Comparison of ENCODE assay signal across 19 cellular contexts in the genomic region with DNA sequence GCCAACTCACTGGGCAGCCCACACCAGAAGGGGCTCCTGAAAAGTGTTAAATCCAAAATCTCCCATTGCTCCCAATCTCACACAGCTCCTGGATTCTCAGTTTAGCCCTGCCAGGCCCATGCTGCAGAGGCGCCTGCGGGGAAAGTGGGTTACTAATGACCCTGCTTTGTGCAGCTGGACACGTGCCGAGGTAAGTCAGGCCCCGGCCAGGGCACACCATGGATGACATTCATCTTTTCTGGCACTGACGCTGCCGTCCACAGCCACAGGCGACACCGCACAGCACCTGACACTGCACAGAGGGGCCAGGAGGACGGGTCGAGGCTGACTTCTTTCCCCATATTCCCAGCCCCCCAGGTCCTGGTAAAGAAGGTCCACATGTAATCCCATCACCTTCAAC.
A peak's percentile ranks its signal among the peaks of the same experiment; 100 is the strongest.
DNase-seq lines count a peak whose midpoint lies in the region; ATAC-seq, FAIRE-seq and TF ChIP-seq lines count a peak whose summit lies in the region.
"Had no signal": no experiment of that assay in that cellular context is flagged by ENCODE, and none has a peak within 500 bp of the region (broad histone marks: within the 10 kb centered on the region; RNA-seq: fewer than 3 reads in every experiment).

No MANE protein-coding gene starts in this region.

- TF ChIP-seq POLR2A in upper lobe of left lung (IDR thresholded peaks at IDR 0.05) (no peak), GM12892 (IDR thresholded peaks at IDR 0.05; ENCODE audit: low read depth, low read length) (no peak)

- no peak for TF ChIP-seq EP300 in upper lobe of left lung (IDR thresholded peaks at IDR 0.05)

- 97% methylated on average over 11 of the region's 11 CpGs; no CpG with 5 or more reads in 1 of the 2 donors for WGBS in upper lobe of left lung, 2 donors

- H3K4me3 Mint-ChIP-seq in activated CD4-positive, alpha-beta T cell treated with anti-CD3 and anti-CD28 coated beads, Interleukin-2, amount 10 ng/mL, durations not matched to agents 24 days and 14 days: no peak overlapping the region
- H3K4me3 Mint-ChIP-seq in stimulated activated naive B cell treated with anti-CD40 and anti-IgM and Interleukin-4, amounts not matched to agents 10 μg/mL and 1 μg/mL and 100 μg/mL, for 72 hours: no peak overlapping the region
- H3K4me3 Mint-ChIP-seq: B cell; CD4-positive, alpha-beta T cell had no signal

- intact Hi-C loops in activated CD4-positive, alpha-beta T cell treated with anti-CD3 and anti-CD28 coated beads, Interleukin-2, amount 10 ng/mL, durations not matched to agents 24 days and 14 days (cut with micrococcal nuclease): no loop called here
- intact Hi-C loops in left ventricle myocardium superior (cut with micrococcal nuclease) (no loop called here), lower lobe of right lung (cut with DNase I) (no loop called here)

- H3K27ac ChIP-seq in right atrium auricular region (no peak overlapping the region), lower lobe of right lung (no peak overlapping the region), upper lobe of left lung (no peak overlapping the region)

- TF ChIP-seq CTCF in right atrium auricular region (IDR thresholded peaks at IDR 0.05) (no peak), lower lobe of right lung (IDR thresholded peaks at IDR 0.05) (no peak), upper lobe of left lung (IDR thresholded peaks at IDR 0.05) (no peak)

- H3K9me3 ChIP-seq in right atrium auricular region (no peaks in the 10 kb centered on the region), lower lobe of right lung (no peaks in the 10 kb centered on the region), upper lobe of left lung (no peaks in the 10 kb centered on the region)
- H3K9me3 ChIP-seq: HAP-1 had no signal

- no peak for DNase-seq in activated CD4-positive, alpha-beta T cell treated with anti-CD3 and anti-CD28 coated beads, Interleukin-2, amount 10 ng/mL, durations not matched to agents 24 days and 14 days
- DNase-seq in activated CD4-positive, alpha-beta T cell treated with anti-CD3 and anti-CD28 coated beads, Interleukin-2, amount 50 U/mL, for 4 hours: no peak
- DNase-seq in left ventricle myocardium superior (peak; percentile 55), right atrium auricular region (ENCODE audit: low spot score) (no peak), lower lobe of right lung (peak; percentile 33), upper lobe of left lung (no peak), GM12892 (ENCODE audit: insufficient read length) (no peak)
- no peak for DNase-seq in stimulated activated naive B cell treated with anti-CD40 and anti-IgM and Interleukin-4, amounts not matched to agents 10 μg/mL and 1 μg/mL and 100 μg/mL, for 72 hours
- DNase-seq: 8988T; C1 segment of cervical spinal cord; Calu3; CD4-positive, alpha-beta T cell; DMS 273 treated with DMSO at 0.1 percent for 48 hours had no signal

- H3K27ac Mint-ChIP-seq in activated CD4-positive, alpha-beta T cell treated with anti-CD3 and anti-CD28 coated beads, Interleukin-2, amount 10 ng/mL, durations not matched to agents 24 days and 14 days: peak overlapping the region; percentile 29
- peak overlapping the region; percentile 75 for H3K27ac Mint-ChIP-seq in stimulated activated naive B cell treated with anti-CD40 and anti-IgM and Interleukin-4, amounts not matched to agents 10 μg/mL and 1 μg/mL and 100 μg/mL, for 72 hours
- H3K27ac Mint-ChIP-seq: B cell; CD4-positive, alpha-beta T cell had no signal

- no peaks in the 10 kb centered on the region for H3K27me3 Mint-ChIP-seq in activated CD4-positive, alpha-beta T cell treated with anti-CD3 and anti-CD28 coated beads, Interleukin-2, amount 10 ng/mL, durations not matched to agents 24 days and 14 days
- no peaks in the 10 kb centered on the region for H3K27me3 Mint-ChIP-seq in stimulated activated naive B cell treated with anti-CD40 and anti-IgM and Interleukin-4, amounts not matched to agents 10 μg/mL and 1 μg/mL and 100 μg/mL, for 72 hours
- H3K27me3 Mint-ChIP-seq: B cell; CD4-positive, alpha-beta T cell had no signal

- H3K36me3 ChIP-seq in right atrium auricular region: no peaks in the 10 kb centered on the region
- H3K36me3 ChIP-seq in lower lobe of right lung: peaks cover 11% of the 10 kb centered on the region
- peaks cover 0 to 10% (median 6%) of the 10 kb centered on the region in 4 donors for H3K36me3 ChIP-seq in upper lobe of left lung
- H3K36me3 ChIP-seq: HAP-1 had no signal

- H3K4me3 ChIP-seq in right atrium auricular region (no peak overlapping the region), lower lobe of right lung (no peak overlapping the region), upper lobe of left lung (no peak overlapping the region)
- H3K4me3 ChIP-seq: HAP-1 had no signal

- no peaks in the 10 kb centered on the region for H3K4me1 ChIP-seq in right atrium auricular region
- H3K4me1 ChIP-seq in lower lobe of right lung: no peaks in the 10 kb centered on the region
- no peaks in the 10 kb centered on the region for H3K4me1 ChIP-seq in upper lobe of left lung
- H3K4me1 ChIP-seq: HAP-1 had no signal

- FAIRE-seq in GM12892 (lab: Jason Lieb, UNC): no peak
- FAIRE-seq: GM12891, GM19239, H1, HTR-8/SVneo had no signal

- peaks cover 3% of the 10 kb centered on the region for H3K4me1 Mint-ChIP-seq in activated CD4-positive, alpha-beta T cell treated with anti-CD3 and anti-CD28 coated beads, Interleukin-2, amount 10 ng/mL, durations not matched to agents 24 days and 14 days
- H3K4me1 Mint-ChIP-seq in stimulated activated naive B cell treated with anti-CD40 and anti-IgM and Interleukin-4, amounts not matched to agents 10 μg/mL and 1 μg/mL and 100 μg/mL, for 72 hours: peaks cover 0 to 2% of the 10 kb centered on the region in 2 donors
- H3K4me1 Mint-ChIP-seq: B cell had no signal

- H3K36me3 Mint-ChIP-seq in activated CD4-positive, alpha-beta T cell treated with anti-CD3 and anti-CD28 coated beads, Interleukin-2, amount 10 ng/mL, durations not matched to agents 24 days and 14 days (ENCODE audit: low read depth): peaks cover 13% of the 10 kb centered on the region
- H3K36me3 Mint-ChIP-seq in stimulated activated naive B cell treated with anti-CD40 and anti-IgM and Interleukin-4, amounts not matched to agents 10 μg/mL and 1 μg/mL and 100 μg/mL, for 72 hours: peaks cover 53 to 69% of the 10 kb centered on the region in 2 donors

- H3K27me3 ChIP-seq in right atrium auricular region (no peaks in the 10 kb centered on the region), lower lobe of right lung (ENCODE audit: low read depth) (no peaks in the 10 kb centered on the region), upper lobe of left lung (no peaks in the 10 kb centered on the region)

- H3K9me3 Mint-ChIP-seq in activated CD4-positive, alpha-beta T cell treated with anti-CD3 and anti-CD28 coated beads, Interleukin-2, amount 10 ng/mL, durations not matched to agents 24 days and 14 days: no peaks in the 10 kb centered on the region
- H3K9me3 Mint-ChIP-seq in stimulated activated naive B cell treated with anti-CD40 and anti-IgM and Interleukin-4, amounts not matched to agents 10 μg/mL and 1 μg/mL and 100 μg/mL, for 72 hours: peaks cover 0 to 2% of the 10 kb centered on the region in 2 donors
- H3K9me3 Mint-ChIP-seq: CD4-positive, alpha-beta T cell had no signal

- ATAC-seq in left ventricle myocardium superior: peak; percentile 70
- ATAC-seq in lower lobe of right lung: no peak
- ATAC-seq in stimulated activated naive B cell treated with anti-CD40 and anti-IgM and Interleukin-4, amounts not matched to agents 10 μg/mL and 1 μg/mL and 100 μg/mL, for 72 hours (replicated peaks): no peak
- no peak for ATAC-seq in upper lobe of left lung (ENCODE audit: low FRiP score in 2 of 2)

Comparison
In these comparisons a context has a peak if more than half of its experiments do, and no peak if none do; other contexts are left out.
1. DNase-seq: peak in left ventricle myocardium superior (single experiment) and lower lobe of right lung (single experiment); none in activated CD4-positive, alpha-beta T cell treated with anti-CD3 and anti-CD28 coated beads, Interleukin-2, amount 10 ng/mL, durations not matched to agents 24 days and 14 days (single experiment), activated CD4-positive, alpha-beta T cell treated with anti-CD3 and anti-CD28 coated beads, Interleukin-2, amount 50 U/mL, for 4 hours (0 of 2), right atrium auricular region (single experiment), stimulated activated naive B cell treated with anti-CD40 and anti-IgM and Interleukin-4, amounts not matched to agents 10 μg/mL and 1 μg/mL and 100 μg/mL, for 72 hours (single experiment), upper lobe of left lung (0 of 2) and GM12892 (single experiment).